ENCODE assay signal across 9 cellular contexts in the genomic region with DNA sequence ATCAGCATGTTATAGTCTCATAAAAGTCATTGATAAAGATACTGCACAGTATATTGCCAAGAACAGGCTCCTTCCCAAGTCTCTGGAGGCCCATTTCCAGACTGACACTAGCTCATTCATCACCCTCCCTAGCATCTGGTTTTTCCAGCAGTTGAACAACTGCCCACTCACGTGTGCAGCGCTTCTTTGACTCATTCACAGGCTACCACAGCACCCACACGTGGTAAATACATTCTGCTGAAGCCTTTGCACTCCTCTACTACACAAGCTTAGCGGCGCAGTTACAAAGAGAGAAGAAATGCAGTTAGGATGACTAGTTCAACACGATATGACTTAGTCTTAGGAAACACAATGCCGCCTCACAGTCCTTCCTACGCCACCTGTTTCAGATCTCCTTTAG.
A peak's percentile ranks its signal among the peaks of the same experiment; 100 is the strongest.
DNase-seq lines count a peak whose midpoint lies in the region; TF ChIP-seq lines count a peak whose summit lies in the region.
"Had no signal": no experiment of that assay in that cellular context is flagged by ENCODE, and none has a peak within 500 bp of the region (broad histone marks: within the 10 kb centered on the region; RNA-seq: fewer than 3 reads in every experiment).

No MANE protein-coding gene starts in this region.

- no peak overlapping the region for H3K4ac ChIP-seq in mesendoderm (ENCODE audit: low read depth, low read length)

- H4K8ac ChIP-seq in mesendoderm (ENCODE audit: low read depth, low read length): no peak overlapping the region

- H3K4me2 ChIP-seq in mesendoderm (ENCODE audit: low read length): no peak overlapping the region
- H3K4me2 ChIP-seq: BLaER1 treated with 17β-estradiol and CSF1 and Interleukin-3, amounts not matched to agents 10 nM and 100 nM had no signal

- no peak overlapping the region for H3K9ac ChIP-seq in mesendoderm (ENCODE audit: low read length)
- H3K9ac ChIP-seq: BLaER1 treated with 17β-estradiol and CSF1 and Interleukin-3, amounts not matched to agents 10 nM and 100 nM had no signal

- H2BK15ac ChIP-seq in mesendoderm (replicated peaks; ENCODE audit: low read depth): no peak overlapping the region

- intact Hi-C loops in activated T-helper 2 cell treated with anti-CD3 and anti-CD28 coated beads, Interferon-gamma antibody, Interleukin-2, Interleukin-4, amounts not matched to agents 10 μg/mL and 5 μg/mL and 100 μg/mL, durations not matched to agents 14 hours and 24 hours and 36 hours (cut with micrococcal nuclease): loop anchor here (2.0 kb wide), 2 partner anchors 15 to 19 kb away; no protein-coding TSS in a partner anchor

- no CpG with 5 or more reads among the region's 8 CpGs for WGBS in mesendoderm (ENCODE audit: extremely low coverage, insufficient coverage, low lambda C conversion rate)

- DNase-seq in activated T-cell treated with anti-CD3 and anti-CD28 coated beads for 24 hours (ENCODE audit: low read depth) (peak; percentile 46), kidney epithelial cell (ENCODE audit: low read depth) (peak; percentile 86), stromal cell of bone marrow (ENCODE audit: low read depth) (peak; percentile 83), NCI-H1436 treated with DMSO at 0.1 percent for 48 hours (lab: John Stamatoyannopoulos, UW) (no peak), mesendoderm (no peak), coronary artery (ENCODE audit: low spot score) (no peak)
- DNase-seq in activated T-cell treated with anti-CD3 and anti-CD28 coated beads, Interleukin-2, amount 50 U/mL, for 1 hour: no peak
- no peak for DNase-seq in activated T-helper 2 cell treated with anti-CD3 and anti-CD28 coated beads, Interferon-gamma antibody, Interleukin-2, Interleukin-4, amounts not matched to agents 10 μg/mL and 5 μg/mL and 100 μg/mL, durations not matched to agents 14 hours and 24 hours and 36 hours (ENCODE audit: low spot score)

- H3K4me3 ChIP-seq in kidney epithelial cell (ENCODE audit: low read depth, low read length): no peak overlapping the region
- H3K4me3 ChIP-seq in mesendoderm (ENCODE audit: low read length): no peak overlapping the region
- H3K4me3 ChIP-seq in coronary artery: no peak overlapping the region
- H3K4me3 ChIP-seq: BLaER1 treated with 17β-estradiol and CSF1 and Interleukin-3, amounts not matched to agents 10 nM and 100 nM had no signal

- no peaks in the 10 kb centered on the region for H3K27me3 Mint-ChIP-seq in activated T-helper 2 cell treated with anti-CD3 and anti-CD28 coated beads, Interferon-gamma antibody, Interleukin-2, Interleukin-4, amounts not matched to agents 10 μg/mL and 5 μg/mL and 100 μg/mL, durations not matched to agents 14 hours and 24 hours and 36 hours (ENCODE audit: low read depth)

- H3K23ac ChIP-seq in mesendoderm (ENCODE audit: low read length): no peak overlapping the region

- H3K27ac ChIP-seq in mesendoderm (ENCODE audit: low read depth, low read length): no peak overlapping the region
- no peak overlapping the region for H3K27ac ChIP-seq in coronary artery
- H3K27ac ChIP-seq: BLaER1 treated with 17β-estradiol and CSF1 and Interleukin-3, amounts not matched to agents 10 nM and 100 nM had no signal

- no peak overlapping the region for H2BK5ac ChIP-seq in mesendoderm (ENCODE audit: low read length)

- H3K56ac ChIP-seq in mesendoderm (ENCODE audit: low read length): no peak overlapping the region

- no peaks in the 10 kb centered on the region for H3K27me3 ChIP-seq in kidney epithelial cell (ENCODE audit: control insufficient read depth, insufficient read depth, low read length)
- no peaks in the 10 kb centered on the region for H3K27me3 ChIP-seq in mesendoderm (ENCODE audit: insufficient read depth, low read length, poor library complexity)
- H3K27me3 ChIP-seq: BLaER1 treated with 17β-estradiol and CSF1 and Interleukin-3, amounts not matched to agents 10 nM and 100 nM had no signal

- H4K5ac ChIP-seq in mesendoderm (ENCODE audit: low read length): no peak overlapping the region

- no peak overlapping the region for H3K18ac ChIP-seq in mesendoderm (ENCODE audit: low read length)

- peak overlapping the region; percentile 17 for H3K27ac Mint-ChIP-seq in activated T-helper 2 cell treated with anti-CD3 and anti-CD28 coated beads, Interferon-gamma antibody, Interleukin-2, Interleukin-4, amounts not matched to agents 10 μg/mL and 5 μg/mL and 100 μg/mL, durations not matched to agents 14 hours and 24 hours and 36 hours

- H3K9me3 Mint-ChIP-seq in activated T-helper 2 cell treated with anti-CD3 and anti-CD28 coated beads, Interferon-gamma antibody, Interleukin-2, Interleukin-4, amounts not matched to agents 10 μg/mL and 5 μg/mL and 100 μg/mL, durations not matched to agents 14 hours and 24 hours and 36 hours: no peaks in the 10 kb centered on the region

- H3K36me3 Mint-ChIP-seq in activated T-helper 2 cell treated with anti-CD3 and anti-CD28 coated beads, Interferon-gamma antibody, Interleukin-2, Interleukin-4, amounts not matched to agents 10 μg/mL and 5 μg/mL and 100 μg/mL, durations not matched to agents 14 hours and 24 hours and 36 hours (ENCODE audit: low read depth): peaks cover 50% of the 10 kb centered on the region

- peaks cover 3% of the 10 kb centered on the region for H3K4me1 ChIP-seq in mesendoderm (ENCODE audit: control insufficient read depth, low read depth, low read length)

- peaks cover 19% of the 10 kb centered on the region for H3K4me1 Mint-ChIP-seq in activated T-helper 2 cell treated with anti-CD3 and anti-CD28 coated beads, Interferon-gamma antibody, Interleukin-2, Interleukin-4, amounts not matched to agents 10 μg/mL and 5 μg/mL and 100 μg/mL, durations not matched to agents 14 hours and 24 hours and 36 hours (ENCODE audit: low read depth)

- H3K79me1 ChIP-seq in mesendoderm (ENCODE audit: low read length): no peaks in the 10 kb centered on the region

- H3K4me3 Mint-ChIP-seq in activated T-helper 2 cell treated with anti-CD3 and anti-CD28 coated beads, Interferon-gamma antibody, Interleukin-2, Interleukin-4, amounts not matched to agents 10 μg/mL and 5 μg/mL and 100 μg/mL, durations not matched to agents 14 hours and 24 hours and 36 hours (ENCODE audit: low read depth): no peak overlapping the region

- TF ChIP-seq CTCF in kidney epithelial cell (IDR thresholded peaks at IDR 0.05; ENCODE audit: insufficient read depth, low read length, poor library complexity, severe bottlenecking) (no peak), coronary artery (IDR thresholded peaks at IDR 0.05) (no peak)

- H2AK5ac ChIP-seq in mesendoderm (ENCODE audit: low read length): no peak overlapping the region

- no peak overlapping the region for H2BK120ac ChIP-seq in mesendoderm (ENCODE audit: low read depth, low read length)

- H3K36me3 ChIP-seq in kidney epithelial cell (ENCODE audit: control insufficient read depth, insufficient read depth, low read length) (peaks cover 2% of the 10 kb centered on the region), mesendoderm (ENCODE audit: control insufficient read depth, insufficient read depth, low read length) (no peaks in the 10 kb centered on the region)

- no peaks in the 10 kb centered on the region for H3K79me2 ChIP-seq in mesendoderm (ENCODE audit: control insufficient read depth, insufficient read depth, low read length)

Comparison
In these comparisons a context has a peak if more than half of its experiments do, and no peak if none do; other contexts are left out.
1. DNase-seq: peak in activated T-cell treated with anti-CD3 and anti-CD28 coated beads for 24 hours (single experiment), kidney epithelial cell (single experiment) and stromal cell of bone marrow (single experiment); none in activated T-cell treated with anti-CD3 and anti-CD28 coated beads, Interleukin-2, amount 50 U/mL, for 1 hour (single experiment), activated T-helper 2 cell treated with anti-CD3 and anti-CD28 coated beads, Interferon-gamma antibody, Interleukin-2, Interleukin-4, amounts not matched to agents 10 μg/mL and 5 μg/mL and 100 μg/mL, durations not matched to agents 14 hours and 24 hours and 36 hours (single experiment), NCI-H1436 treated with DMSO at 0.1 percent for 48 hours (single experiment), mesendoderm (single experiment) and coronary artery (single experiment).